In the genomic region with DNA sequence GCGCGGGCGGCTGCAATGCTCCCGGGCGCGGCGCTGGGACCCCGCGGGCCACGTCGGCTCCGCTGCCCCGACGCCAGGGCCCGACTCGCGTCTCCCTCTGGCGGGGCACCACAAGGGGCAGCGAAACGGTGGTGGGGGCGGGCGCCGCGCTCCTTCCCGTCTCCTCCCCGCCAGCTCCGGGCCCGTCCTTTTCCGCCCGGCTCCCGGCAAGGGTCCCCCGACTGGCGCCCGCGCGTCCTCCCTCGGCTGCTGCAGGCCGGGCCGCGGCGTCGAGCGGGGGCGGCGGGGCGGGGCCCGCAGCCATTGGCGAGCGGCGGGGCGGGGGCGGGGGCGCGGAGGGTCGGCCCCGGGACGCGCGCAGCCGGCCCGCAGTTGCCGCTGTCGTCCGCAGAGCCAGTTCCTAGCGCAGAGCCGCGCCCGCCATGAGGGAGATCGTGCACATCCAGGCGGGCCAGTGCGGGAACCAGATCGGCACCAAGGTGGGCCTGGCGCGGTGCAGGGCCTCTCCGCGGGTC, we compare ENCODE assay signal across 8 cellular contexts. TPM values are rescaled to one million over a fixed set of nuclear protein-coding genes. Genes with fewer than 3 reads are reported as not detected.
DNase-seq lines count a peak whose midpoint lies in the region; ATAC-seq and TF ChIP-seq lines count a peak whose summit lies in the region.

A gene (plus strand): TSS at position 371 of the 515 bp plus-strand sequence. CDS start 52 bp downstream, at position 423.

- peaks cover 10% of the 10 kb centered on the region for H3K4me1 Mint-ChIP-seq in central memory CD8-positive, alpha-beta T cell

- peak within 1 kb of the TSS; percentile 70 for H3K4me3 Mint-ChIP-seq in central memory CD8-positive, alpha-beta T cell

- H3K36me3 ChIP-seq in Panc1 (ENCODE audit: control insufficient read depth, insufficient read depth, low read length) (peaks cover 14% of the 10 kb centered on the region; the same call in 1 of the 2 replicates), kidney epithelial cell (ENCODE audit: control insufficient read depth, insufficient read depth, low read length) (peaks cover 1% of the 10 kb centered on the region)

- BruUV-seq in Panc1 (replicated peaks; lab: Mats Ljungman, UMichigan) = no TSS peak

- POLR2A ChIA-PET in Panc1 (lab: Charles Lee) = interaction anchor here (0.5 to 1.0 kb wide), 3 partner anchors 9 to 46 kb away, joined by 3 to 9 read pairs (median 7); no protein-coding TSS in a partner anchor

- DNase-seq in Panc1 (ENCODE audit: low read depth, low spot score) (no peak), kidney epithelial cell (ENCODE audit: low read depth) (no peak), NCI-H187 (lab: John Stamatoyannopoulos, UW) (no peak)
- no peak for DNase-seq in central memory CD8-positive, alpha-beta T cell (ENCODE audit: low spot score in 2 of 2)
- DNase-seq in stimulated activated CD8-positive, alpha-beta memory T cell treated with anti-CD3 and anti-CD28 coated beads, Interleukin-7, amount 100 ng/mL, for 48 hours (ENCODE audit: extremely low read depth in 1 of 2, low read depth in 1 of 2) = peak; percentile 7 to 33

- ATAC-seq in GM18909 (IDR thresholded peaks at IDR 0.05; ENCODE audit: poor library complexity, unreplicated experiment) (peak; percentile 71), HG03103 (IDR thresholded peaks at IDR 0.05; ENCODE audit: low read depth, unreplicated experiment) (peak; percentile 55), Panc1 (peak; percentile 88)
- ATAC-seq in central memory CD8-positive, alpha-beta T cell (replicated peaks; ENCODE audit: extremely low read depth, poor library complexity, severe bottlenecking) = peak; percentile 43

- no peak for TF ChIP-seq CTCF in C4-2B (conservative IDR thresholded peaks at IDR 0.05)
- TF ChIP-seq CTCF in Panc1 (IDR thresholded peaks at IDR 0.05) = no peak; the same call in 1 of the 2 replicates
- TF ChIP-seq CTCF in kidney epithelial cell (IDR thresholded peaks at IDR 0.05; ENCODE audit: insufficient read depth, low read length, poor library complexity, severe bottlenecking) = no peak

- intact Hi-C loops in Panc1 (cut with micrococcal nuclease; ENCODE audit: unreplicated experiment) = no loop called here

- no peaks in the 10 kb centered on the region for H3K9me3 ChIP-seq in Panc1 (ENCODE audit: control insufficient read depth, insufficient read depth, low read depth, low read length)

- peaks cover 59% of the 10 kb centered on the region for H3K27me3 Mint-ChIP-seq in central memory CD8-positive, alpha-beta T cell

- peaks cover 22% of the 10 kb centered on the region for H3K4me1 ChIP-seq in Panc1 (ENCODE audit: control insufficient read depth, insufficient read depth, low read length)

- no peaks in the 10 kb centered on the region for H3K9me3 Mint-ChIP-seq in central memory CD8-positive, alpha-beta T cell

- H3K27me3 ChIP-seq in Panc1 (ENCODE audit: control insufficient read depth, insufficient read depth, low read length) (no peaks in the 10 kb centered on the region), kidney epithelial cell (ENCODE audit: control insufficient read depth, insufficient read depth, low read length) (no peaks in the 10 kb centered on the region)

- CTCF ChIA-PET in Panc1 (lab: Charles Lee) = no interaction called here

- in situ Hi-C loops in Panc1 (cut with HindIII; ENCODE audit: low pct_unique_long_range_greater_than_20kb, low sequenced_read_pairs) = no loop called here

- H3K27ac ChIP-seq in C4-2B = peak within 1 kb of the TSS; percentile 56
- H3K27ac ChIP-seq in Panc1 (ENCODE audit: low read length) = peak within 1 kb of the TSS; percentile 89

- peaks cover 2% of the 10 kb centered on the region for H3K36me3 Mint-ChIP-seq in central memory CD8-positive, alpha-beta T cell (ENCODE audit: insufficient read depth)

- H3K27ac Mint-ChIP-seq in central memory CD8-positive, alpha-beta T cell (ENCODE audit: low read depth) = no peak within 1 kb of the TSS

- H3K4me3 ChIP-seq in Panc1 (ENCODE audit: low read depth in 2 of 2, low read length in 2 of 2) (peak within 1 kb of the TSS; percentile 82 to 85), kidney epithelial cell (ENCODE audit: low read depth, low read length) (peak within 1 kb of the TSS; percentile 68)

RNA-seq across cellular contexts. Expression of the gene that starts here (rescaled TPM):
- total RNA-seq in Panc1 (2021; ENCODE audit: unreplicated experiment) (125 TPM), kidney epithelial cell (387 and 512 TPM in 2 replicates)
- polyA plus RNA-seq in Panc1 (2012; ENCODE audit: insufficient read length) = 310 TPM

Comparison
In these comparisons a context has a peak if more than half of its experiments do, and no peak if none do; other contexts are left out.
1. DNase-seq: peak in stimulated activated CD8-positive, alpha-beta memory T cell treated with anti-CD3 and anti-CD28 coated beads, Interleukin-7, amount 100 ng/mL, for 48 hours (2 of 2); none in Panc1 (single experiment), central memory CD8-positive, alpha-beta T cell (0 of 2), kidney epithelial cell (single experiment) and NCI-H187 (0 of 2).
2. Peak in every context shown above with its lines, with median percentiles within 50 percentile points of each other: ATAC-seq.